ENCODE assay signal across 22 cellular contexts in the genomic region with DNA sequence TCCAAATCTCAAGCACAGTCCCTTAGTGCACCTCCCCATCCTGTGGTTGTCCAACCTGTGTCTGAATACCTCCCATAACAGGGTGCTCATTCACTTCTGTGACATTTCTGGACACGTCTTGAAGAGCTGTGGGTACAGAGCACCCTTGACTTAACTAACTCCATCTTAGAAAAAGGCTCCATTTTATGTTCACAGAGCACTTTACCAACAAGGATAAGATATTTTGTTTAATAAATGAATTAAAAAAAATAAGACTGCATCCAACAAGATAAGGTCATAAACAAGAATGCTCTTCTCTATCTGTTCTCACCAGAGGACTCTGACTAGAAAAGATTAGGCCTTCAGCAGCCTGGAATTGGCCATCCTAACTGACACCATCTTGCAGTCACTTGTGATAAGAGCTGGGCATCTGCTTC.
"Had no signal": no experiment of that assay in that cellular context is flagged by ENCODE, and none has a peak within 500 bp of the region (broad histone marks: within the 10 kb centered on the region; RNA-seq: fewer than 3 reads in every experiment).

No MANE protein-coding gene starts in this region.

- DNase-seq: kidney glomerular epithelial cell; left cardiac atrium; left ventricle myocardium superior; naive thymus-derived CD8-positive, alpha-beta T cell; nucleus accumbens; posterior cingulate gyrus; retina; right cardiac atrium; stimulated activated CD4-positive, alpha-beta T cell treated with anti-CD3 and anti-CD28 coated beads, Interleukin-12 subunit alpha, Interleukin-12 subunit beta, amount 100 ng/mL, for 4 hours; stimulated activated CD4-positive, alpha-beta T cell treated with anti-CD3 and anti-CD28 coated beads, Interleukin-15, amount 100 ng/mL, for 24 hours; stimulated activated CD4-positive, alpha-beta T cell treated with anti-CD3 and anti-CD28 coated beads, Interleukin-2, amount 100 ng/mL, for 24 hours; stimulated activated CD4-positive, alpha-beta T cell treated with anti-CD3 and anti-CD28 coated beads, Interleukin-4, amount 100 ng/mL, for 1 hour; stimulated activated naive B cell treated with anti-CD40 and anti-IgM and Interleukin-4, amounts not matched to agents 10 μg/mL and 1 μg/mL and 100 μg/mL, for 72 hours; stimulated activated naive CD8-positive, alpha-beta T cell treated with anti-CD3 and anti-CD28 coated beads, Interleukin-15, Interleukin-2, amounts not matched to agents 100 U/mL and 50 U/mL, for 24 hours; stomach; testis; thyroid gland; transverse colon; upper lobe of left lung had no signal

- ATAC-seq: left cardiac atrium; left lobe of liver; left ventricle myocardium superior; naive thymus-derived CD8-positive, alpha-beta T cell; pancreas; right cardiac atrium; sciatic nerve; stimulated activated naive B cell treated with anti-CD40 and anti-IgM and Interleukin-4, amounts not matched to agents 10 μg/mL and 1 μg/mL and 100 μg/mL, for 72 hours; stimulated activated naive CD8-positive, alpha-beta T cell treated with anti-CD3 and anti-CD28 coated beads, Interleukin-15, Interleukin-2, amounts not matched to agents 100 U/mL and 50 U/mL, for 24 hours had no signal
